In the genomic region with DNA sequence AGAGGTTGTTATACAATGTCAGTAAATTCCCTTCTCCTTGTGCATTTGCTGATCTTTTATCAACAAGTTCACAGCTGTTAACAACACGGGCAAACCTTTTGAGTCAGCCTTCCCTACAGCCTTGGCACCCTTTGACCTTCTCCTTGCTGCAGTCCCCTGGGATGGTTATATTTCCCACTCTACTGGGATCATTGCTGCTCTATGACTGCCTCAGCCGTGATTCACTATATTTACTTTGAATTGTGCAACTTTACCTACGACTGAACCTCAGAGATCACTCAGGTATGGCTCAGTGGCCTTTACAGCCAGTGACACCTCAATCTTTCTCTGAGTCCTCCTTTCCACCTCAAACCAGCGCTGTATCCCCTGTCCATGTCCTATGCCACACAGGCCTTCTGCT, we compare ENCODE assay signal across 17 cellular contexts.
DNase-seq lines count a peak whose midpoint lies in the region; ATAC-seq, FAIRE-seq and TF ChIP-seq lines count a peak whose summit lies in the region.
"Had no signal": no experiment of that assay in that cellular context is flagged by ENCODE, and none has a peak within 500 bp of the region (broad histone marks: within the 10 kb centered on the region; RNA-seq: fewer than 3 reads in every experiment).

No MANE protein-coding gene starts in this region.

- H2BK120ac ChIP-seq in trophoblast cell (ENCODE audit: insufficient read depth, low read length, poor library complexity) = no peak overlapping the region

- no peak overlapping the region for H2AK5ac ChIP-seq in trophoblast cell (ENCODE audit: low read length)

- peak; percentile 76 for ATAC-seq in PC-3
- no peak for ATAC-seq in GM18861 (IDR thresholded peaks at IDR 0.05; ENCODE audit: unreplicated experiment)

- H4K8ac ChIP-seq in trophoblast cell (ENCODE audit: low read depth, low read length) = no peak overlapping the region

- no peaks in the 10 kb centered on the region for H3K9me2 ChIP-seq in PC-3 (replicated peaks; ENCODE audit: low read length)
- H3K9me2 ChIP-seq: SK-N-SH had no signal

- BruUV-seq in PC-3 (replicated peaks; lab: Mats Ljungman, UMichigan) = no TSS peak

- DNase-seq in HPDE6-E6E7 (ENCODE audit: extremely low spot score) = peak; percentile 60
- DNase-seq in PC-3 = peak; percentile 73
- peak; percentile 29 for DNase-seq in epithelial cell of proximal tubule (ENCODE audit: low read depth)
- DNase-seq in small intestine = peak; percentile 71
- DNase-seq in trophoblast cell = no peak
- DNase-seq in mesenteric fat pad (ENCODE audit: low spot score) = no peak
- DNase-seq: ACHN; CD4-positive, CD25-positive, alpha-beta regulatory T cell; HCEC 1CT; KG1; MM.1S; NCI-H1105; NCI-H1694 treated with DMSO at 0.1 percent for 48 hours; NCI-H748 treated with DMSO at 0.1 percent for 48 hours; Right ventricle myocardium superior; SK-N-SH had no signal

- H3K4me1 ChIP-seq in PC-3 (ENCODE audit: insufficient read depth, low read length) (peaks cover 16% of the 10 kb centered on the region), small intestine (ENCODE audit: control insufficient read depth in 2 of 2, insufficient read depth in 1 of 2, low read depth in 1 of 2, low read length in 1 of 2) (peaks cover 0 to 3% of the 10 kb centered on the region in 2 donors), trophoblast cell (ENCODE audit: control insufficient read depth in 1 of 2, insufficient read depth in 2 of 2, low read length in 2 of 2) (no peaks in the 10 kb centered on the region)

- intact Hi-C loops in PC-3 (cut with micrococcal nuclease) = loop anchor here (10.0 kb wide), 1 partner anchor 791 kb away; no protein-coding TSS in a partner anchor

- H3K4ac ChIP-seq in trophoblast cell (ENCODE audit: low read depth, low read length) = no peak overlapping the region

- H3K79me2 ChIP-seq in PC-3 (ENCODE audit: low read length) (no peaks in the 10 kb centered on the region), trophoblast cell (ENCODE audit: control insufficient read depth, insufficient read depth, low read length, poor library complexity) (no peaks in the 10 kb centered on the region)

- CTCF ChIA-PET in PC-3 (lab: Charles Lee) = no interaction called here

- H2BK12ac ChIP-seq in trophoblast cell (ENCODE audit: low read length) = no peak overlapping the region

- no peak overlapping the region for H3K14ac ChIP-seq in trophoblast cell (ENCODE audit: low read length)

- H4K20me1 ChIP-seq in PC-3 (ENCODE audit: low read length) = no peaks in the 10 kb centered on the region

- no peak overlapping the region for H2AFZ ChIP-seq in PC-3 (ENCODE audit: low read length)
- no peak overlapping the region for H2AFZ ChIP-seq in trophoblast cell (ENCODE audit: insufficient read depth, low read length, poor library complexity)

- TF ChIP-seq CTCF in PC-3 (conservative IDR thresholded peaks at IDR 0.05; ENCODE audit: low read depth, low read length) (no peak), epithelial cell of proximal tubule (conservative IDR thresholded peaks at IDR 0.05; ENCODE audit: low read depth, low read length) (no peak)

- H3K27me3 ChIP-seq in PC-3 (ENCODE audit: low read length) = no peaks in the 10 kb centered on the region
- H3K27me3 ChIP-seq in small intestine (ENCODE audit: control insufficient read depth in 2 of 2, insufficient read depth in 2 of 2, low read length in 2 of 2) = no peaks in the 10 kb centered on the region
- no peaks in the 10 kb centered on the region for H3K27me3 ChIP-seq in trophoblast cell (ENCODE audit: insufficient read depth, low read length)

- H3K4me3 ChIP-seq in PC-3 (ENCODE audit: low read length) = no peak overlapping the region
- no peak overlapping the region for H3K4me3 ChIP-seq in epithelial cell of proximal tubule (ENCODE audit: low read depth, low read length)
- H3K4me3 ChIP-seq in small intestine (ENCODE audit: low read depth in 1 of 2, low read length in 2 of 2) = no peak overlapping the region
- no peak overlapping the region for H3K4me3 ChIP-seq in trophoblast cell (ENCODE audit: low read depth, low read length)

- no peak overlapping the region for H3K23ac ChIP-seq in trophoblast cell (ENCODE audit: low read length)

- H3K4me2 ChIP-seq in PC-3 (ENCODE audit: low read length) (no peak overlapping the region; the same call in 1 of the 2 replicates), trophoblast cell (ENCODE audit: low read length) (no peak overlapping the region)
- H3K4me2 ChIP-seq: SK-N-SH had no signal

- POLR2A ChIA-PET in PC-3 (lab: Charles Lee; ENCODE audit: unreplicated experiment) = no interaction called here

- no peak overlapping the region for H4K91ac ChIP-seq in trophoblast cell (ENCODE audit: low read depth, low read length)

- H2BK5ac ChIP-seq in trophoblast cell (ENCODE audit: low read depth, low read length, poor library complexity) = no peak overlapping the region

- WGBS in small intestine, 3 donors = 29 to 55% (median 39%) methylated on average over 4 of the region's 4 CpGs
- no CpG with 5 or more reads among the region's 4 CpGs for WGBS in trophoblast cell (ENCODE audit: extremely low coverage, insufficient coverage, insufficient read length)

- H3F3A ChIP-seq in PC-3 (ENCODE audit: low read length, unreplicated experiment) = no peaks in the 10 kb centered on the region

- no peaks in the 10 kb centered on the region for H3K79me1 ChIP-seq in trophoblast cell (ENCODE audit: low read length)

- H3K36me3 ChIP-seq in PC-3 (ENCODE audit: low read depth, low read length) = no peaks in the 10 kb centered on the region
- H3K36me3 ChIP-seq in small intestine (ENCODE audit: control insufficient read depth in 2 of 2, insufficient read depth in 2 of 2, low read length in 2 of 2) = no peaks in the 10 kb centered on the region
- H3K36me3 ChIP-seq in trophoblast cell (ENCODE audit: control insufficient read depth in 1 of 2, insufficient read depth in 2 of 2, low read length in 2 of 2) = no peaks in the 10 kb centered on the region

- FAIRE-seq in small intestine (lab: Jason Lieb, UNC) = no peak

- peak overlapping the region; percentile 38 for H3K27ac ChIP-seq in PC-3 (ENCODE audit: low read length)
- H3K27ac ChIP-seq in small intestine (ENCODE audit: low read depth in 1 of 2, low read length in 1 of 2) = no peak overlapping the region
- no peak overlapping the region for H3K27ac ChIP-seq in trophoblast cell (ENCODE audit: low read depth, low read length)

- H3K9ac ChIP-seq in PC-3 (ENCODE audit: low read length) (no peak overlapping the region), trophoblast cell (ENCODE audit: low read length) (no peak overlapping the region)
- H3K9ac ChIP-seq: SK-N-SH had no signal

- no peaks in the 10 kb centered on the region for H3K9me3 ChIP-seq in PC-3 (ENCODE audit: low read length)
- no peaks in the 10 kb centered on the region for H3K9me3 ChIP-seq in small intestine (ENCODE audit: control insufficient read depth, low read depth)
- no peaks in the 10 kb centered on the region for H3K9me3 ChIP-seq in trophoblast cell (ENCODE audit: insufficient read depth, low read depth, low read length)
- H3K9me3 ChIP-seq: SK-N-SH had no signal

- H3K18ac ChIP-seq in trophoblast cell (ENCODE audit: low read length) = no peak overlapping the region

- no peak overlapping the region for H4K12ac ChIP-seq in trophoblast cell (ENCODE audit: low read depth, low read length)

Comparison
In these comparisons a context has a peak if more than half of its experiments do, and no peak if none do; other contexts are left out.
1. DNase-seq: peak in HPDE6-E6E7 (single experiment), PC-3 (single experiment), epithelial cell of proximal tubule (single experiment) and small intestine (single experiment); none in trophoblast cell (0 of 2) and mesenteric fat pad (single experiment).